In genomic region chr1:204641455-204641854, GRCh38 we compare ENCODE assay signal across 10 cellular contexts. TPM values are rescaled to one million over a fixed set of nuclear protein-coding genes. Genes with fewer than 3 reads are reported as not detected.
"Had no signal": no experiment of that assay in that cellular context is flagged by ENCODE, and none has a peak within 500 bp of the region (broad histone marks: within the 10 kb centered on the region; RNA-seq: fewer than 3 reads in every experiment).

No MANE protein-coding gene starts in this region.

- H3K27ac ChIP-seq: HL-60, KMS-11 had no signal

- DNase-seq: H9, HCEC 1CT, HFFc6, IMR-90, Karpas-422, KBM-7 had no signal

- H3K9me3 Mint-ChIP-seq: GM23338, H9, HFFc6 had no signal

- FAIRE-seq: H54 had no signal

- ATAC-seq: GM23338 had no signal

- H3K9ac ChIP-seq: KMS-11 had no signal

- H3K4me3 Mint-ChIP-seq: GM23338, H9, HFFc6 had no signal

- H3K4me3 ChIP-seq: GM23338 had no signal

- H3K27ac Mint-ChIP-seq: GM23338, H9, HFFc6 had no signal

- H3K4me2 ChIP-seq: GM23338, KMS-11 had no signal

- H2AFZ ChIP-seq: GM23338 had no signal

RNA-seq across cellular contexts. Expression of gene LRRN2, which starts 44.1 kb away (rescaled TPM):
- total RNA-seq: HFFc6, IMR-90 had no signal
- polyA plus RNA-seq: IMR-90 had no signal
